Comparison of ENCODE assay signal across 18 cellular contexts in genomic region chr3:55622116-55622515, GRCh38.
DNase-seq lines count a peak whose midpoint lies in the region; ATAC-seq and TF ChIP-seq lines count a peak whose summit lies in the region.
"Had no signal": no experiment of that assay in that cellular context is flagged by ENCODE, and none has a peak within 500 bp of the region (broad histone marks: within the 10 kb centered on the region; RNA-seq: fewer than 3 reads in every experiment).

No MANE protein-coding gene starts in this region.

- peak; percentile 33; the same call in 1 of the 3 replicates for ATAC-seq in SK-N-SH treated with all-trans-retinoic acid at 6 μM for 48 hours
- ATAC-seq in sciatic nerve = no peak
- ATAC-seq: naive thymus-derived CD4-positive, alpha-beta T cell; stimulated activated effector memory CD8-positive, alpha-beta T cell treated with anti-CD3 and anti-CD28 coated beads, Interleukin-12 subunit alpha, Interleukin-12 subunit beta, amount 100 ng/mL, for 72 hours had no signal

- DNase-seq in HCEC 1CT (peak; percentile 55), fibroblast of mammary gland (ENCODE audit: low read depth) (peak; percentile 40), DMS114 treated with DMSO at 0.1 percent for 48 hours (lab: John Stamatoyannopoulos, UW; ENCODE audit: unreplicated experiment) (no peak), kidney glomerular epithelial cell (lab: John Stamatoyannopoulos, UW) (no peak), mucosa of gallbladder (ENCODE audit: low spot score) (no peak), sciatic nerve (ENCODE audit: low spot score) (no peak)
- DNase-seq: activated CD4-positive, alpha-beta T cell treated with anti-CD3 and anti-CD28 coated beads, Interleukin-2, amount 50 U/mL, for 1 hour; activated naive CD4-positive, alpha-beta T cell treated with anti-CD3 and anti-CD28 coated beads, Interleukin-2, amount 10 ng/mL, durations not matched to agents 7 days and 5 days; C1 segment of cervical spinal cord; DMS153; naive thymus-derived CD4-positive, alpha-beta T cell; NCI-H1930; NCI-H446; NK-92 treated with Interleukin-12 subunit alpha and Interleukin-12 subunit beta, amount 100 ng/mL, for 24 hours; posterior cingulate gyrus; spleen had no signal

- no peak overlapping the region for H3K4me3 ChIP-seq in fibroblast of mammary gland (ENCODE audit: control insufficient read depth, low read depth, low read length)
- H3K4me3 ChIP-seq: spleen had no signal

- intact Hi-C loops in sciatic nerve (cut with DNase I) = no loop called here

- TF ChIP-seq CTCF in fibroblast of mammary gland (conservative IDR thresholded peaks at IDR 0.05; ENCODE audit: control insufficient read depth, insufficient read depth, low read depth, low read length) = no peak

TF ChIP-seq in SK-N-SH treated with all-trans-retinoic acid at 6 μM for 48 hours, 23 proteins besides CTCF, POLR2A, EP300 and RAD21:
- TF ChIP-seq BACH2 (CRISPR knock-in tag; IDR thresholded peaks at IDR 0.05; ENCODE audit: borderline replicate concordance) = no peak

Comparison
In these comparisons a context has a peak if more than half of its experiments do, and no peak if none do; other contexts are left out.
1. DNase-seq: peak in HCEC 1CT (single experiment) and fibroblast of mammary gland (single experiment); none in DMS114 treated with DMSO at 0.1 percent for 48 hours (single experiment), kidney glomerular epithelial cell (single experiment), mucosa of gallbladder (single experiment) and sciatic nerve (single experiment).